Comparison of ENCODE assay signal across 11 cellular contexts in the genomic region with DNA sequence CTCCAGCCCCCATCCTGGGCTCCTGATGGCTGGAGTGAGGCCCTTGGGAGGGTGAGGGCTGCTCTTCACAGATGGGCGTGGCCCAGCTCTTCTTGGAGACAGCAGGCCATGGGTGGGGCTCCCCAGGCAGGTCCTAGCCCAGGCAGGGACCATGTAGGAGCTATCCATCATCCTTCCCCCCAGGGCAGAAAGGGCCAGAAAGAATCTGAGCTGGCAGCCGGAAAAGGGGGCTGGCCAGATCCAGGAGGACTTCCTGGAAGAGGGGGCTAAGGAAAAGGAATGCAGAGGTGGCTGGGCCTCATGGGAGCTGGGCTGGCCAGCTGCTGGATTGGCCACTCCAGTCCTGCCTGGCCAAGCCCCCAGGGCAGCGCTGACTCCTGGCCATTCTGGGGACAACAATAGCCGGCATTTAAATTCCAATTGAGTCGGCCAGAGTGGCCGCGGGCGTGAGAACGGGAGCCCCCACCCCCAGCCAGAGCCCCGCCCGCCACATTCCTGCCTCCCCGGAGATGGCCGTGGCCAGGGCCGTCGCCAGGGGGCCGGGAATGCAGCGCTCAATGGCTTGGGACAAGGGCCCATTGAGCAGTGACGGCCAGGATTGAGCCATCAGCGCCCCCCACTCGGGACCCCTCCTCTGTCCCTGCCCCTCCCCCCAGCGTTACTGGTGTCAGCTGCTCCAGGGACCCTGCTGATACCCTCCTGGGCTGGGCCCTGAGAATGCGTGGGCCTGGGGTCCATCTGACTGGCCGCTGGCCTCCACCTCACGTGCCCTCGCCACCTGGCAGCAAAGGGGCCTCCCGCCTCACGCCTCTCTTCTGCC. TPM values are rescaled to one million over a fixed set of nuclear protein-coding genes. Genes with fewer than 3 reads are reported as not detected.
A peak's percentile ranks its signal among the peaks of the same experiment; 100 is the strongest.
DNase-seq lines count a peak whose midpoint lies in the region; ATAC-seq, FAIRE-seq and TF ChIP-seq lines count a peak whose summit lies in the region.
"Had no signal": no experiment of that assay in that cellular context is flagged by ENCODE, and none has a peak within 500 bp of the region (broad histone marks: within the 10 kb centered on the region; RNA-seq: fewer than 3 reads in every experiment).

No MANE protein-coding gene starts in this region.

- POLR2A ChIA-PET in H1 (lab: Charles Lee; ENCODE audit: partially characterized antibody): interaction anchor here (0.7 to 17.2 kb wide), 13 partner anchors 9 to 285 kb away, joined by 3 to 170 read pairs (median 5); a partner anchor contains a TSS

- peak overlapping the region; percentile 26 for H3K56ac ChIP-seq in H1 (replicated peaks; ENCODE audit: insufficient read length, low read depth, low read length)

- H2BK15ac ChIP-seq in H1 (ENCODE audit: low read length): peak overlapping the region; percentile 46; the same call in 1 of the 2 replicates

- H3K14ac ChIP-seq in H1 (ENCODE audit: insufficient read length): no peak overlapping the region

- no peaks in the 10 kb centered on the region for H3K23me2 ChIP-seq in H1 (ENCODE audit: low read depth, low read length)

- no peaks in the 10 kb centered on the region for H3K36me3 ChIP-seq in H1 (ENCODE audit: control insufficient read depth in 2 of 4, insufficient read depth in 4 of 4, low read length in 3 of 4)
- H3K36me3 ChIP-seq: colonic mucosa had no signal

- peak overlapping the region; percentile 60; the same call in 1 of the 2 replicates for H3K27ac ChIP-seq in H1 (ENCODE audit: low read depth, low read length)
- H3K27ac ChIP-seq: colonic mucosa had no signal

- H2BK20ac ChIP-seq in H1 (ENCODE audit: low read length): peak overlapping the region; percentile 100

- H3K4me1 ChIP-seq in H1 (replicated peaks in 1 of 4; ENCODE audit: control insufficient read depth in 3 of 4, insufficient read depth in 4 of 4, low read length in 3 of 4): peaks cover 0 to 27% (median 22%) of the 10 kb centered on the region in 4 experiments; a peak in 6 of 7 replicates
- H3K4me1 ChIP-seq: colonic mucosa had no signal

- no peaks in the 10 kb centered on the region; the same call in 1 of the 2 replicates for H3K79me1 ChIP-seq in H1 (ENCODE audit: low read depth, low read length)

- TF ChIP-seq CTCF in NB4 (IDR thresholded peaks at IDR 0.05; ENCODE audit: low read depth, low read length) (no peak), H1 (IDR thresholded peaks at IDR 0.05; ENCODE audit: control extremely low read depth in 1 of 3, insufficient read depth in 1 of 3, low read depth in 1 of 3, low read length in 3 of 3) (peak in 1 of 3 experiments; percentile 10; a peak in 1 of 4 replicates)

- H3K27me3 ChIP-seq in H1 (replicated peaks in 1 of 4; ENCODE audit: control insufficient read depth in 3 of 4, extremely low read depth in 1 of 4, insufficient read depth in 3 of 4, low read length in 3 of 4): no peaks in the 10 kb centered on the region
- H3K27me3 ChIP-seq: colonic mucosa had no signal

- peak overlapping the region; percentile 99 for H4K91ac ChIP-seq in H1 (replicated peaks; ENCODE audit: insufficient read length, low read length)

- H3K4ac ChIP-seq in H1 (replicated peaks; ENCODE audit: insufficient read length, low read depth, low read length): peak overlapping the region; percentile 98

- WGBS in H1 (ENCODE audit: extremely low coverage in 1 of 2, insufficient coverage in 1 of 2, insufficient read length in 1 of 2, insufficient replicate concordance in 2 of 2, low coverage in 1 of 2, low lambda C conversion rate in 2 of 2, missing lambda C conversion rate in 1 of 2), 2 experiments: 25% methylated on average over 25 of the region's 27 CpGs; no CpG with 5 or more reads in 1 of the 2 experiments

- peak in 1 of 2 experiments; percentile 70; a peak in 1 of 3 replicates for TF ChIP-seq EP300 in H1 (IDR thresholded peaks at IDR 0.05; ENCODE audit: borderline replicate concordance in 1 of 2, low read depth in 2 of 2, low read length in 2 of 2)

- H3K23ac ChIP-seq in H1 (ENCODE audit: insufficient read length): no peak overlapping the region

- peak overlapping the region; percentile 99 for H2BK12ac ChIP-seq in H1 (ENCODE audit: low read depth, low read length)

- H2BK5ac ChIP-seq in H1 (ENCODE audit: low read depth, low read length): peak overlapping the region; percentile 96

- H2AFZ ChIP-seq in H1 (ENCODE audit: low read length): no peak overlapping the region

- peak overlapping the region; percentile 78 for H4K5ac ChIP-seq in H1 (ENCODE audit: insufficient read length, low read depth, low read length)

- no peak for TF ChIP-seq POLR2A in NB4 (IDR thresholded peaks at IDR 0.05; ENCODE audit: extremely low read depth, insufficient read length)
- TF ChIP-seq POLR2A in H1 (IDR thresholded peaks at IDR 0.05; ENCODE audit: control extremely low read depth in 1 of 2, low read depth in 2 of 2, low read length in 2 of 2): no peak

- H3K79me2 ChIP-seq in H1 (ENCODE audit: control insufficient read depth in 1 of 2, insufficient read depth in 2 of 2, low read length in 2 of 2): no peaks in the 10 kb centered on the region

- ATAC-seq in GM19463 (IDR thresholded peaks at IDR 0.05; ENCODE audit: unreplicated experiment) (no peak), SK-N-SH treated with all-trans-retinoic acid at 6 μM for 48 hours (no peak)

- peak overlapping the region; percentile 94; the same call in 1 of the 2 replicates for H2AK5ac ChIP-seq in H1 (ENCODE audit: low read depth, low read length)

- H3K18ac ChIP-seq in H1 (ENCODE audit: extremely low read depth, low read length): peak overlapping the region; percentile 97

- no peak; a peak in 1 of 4 replicates for TF ChIP-seq RAD21 in H1 (IDR thresholded peaks at IDR 0.05 in 1 of 2, conservative IDR thresholded peaks at IDR 0.05 in 1 of 2; ENCODE audit: low read depth in 2 of 2, low read length in 2 of 2)

- H3K4me2 ChIP-seq in H1 (ENCODE audit: insufficient read depth in 1 of 2, low read depth in 2 of 2, low read length in 2 of 2): peak overlapping the region; percentile 43 to 55; a peak in 3 of 4 replicates

- H4K8ac ChIP-seq in H1 (ENCODE audit: extremely low read depth, insufficient read depth, low read length): peak overlapping the region; percentile 84; the same call in 1 of the 2 replicates

- FAIRE-seq in H1 (lab: Jason Lieb, UNC): no peak

- CTCF ChIA-PET in H1 (lab: Charles Lee; ENCODE audit: partially characterized antibody): interaction anchor here (0.5 to 71.2 kb wide), 4 partner anchors 11 to 671 kb away, joined by 3 to 2507 read pairs (median 1256); a partner anchor contains a TSS

- H3K4me3 ChIP-seq in NB4 (ENCODE audit: low read depth, low read length) (no peak overlapping the region), H1 (ENCODE audit: extremely low read depth in 1 of 4, insufficient read depth in 2 of 4, low read depth in 3 of 4, low read length in 4 of 4) (peak overlapping the region in 1 of 4 experiments; percentile 41; a peak in 2 of 8 replicates)
- H3K4me3 ChIP-seq: colonic mucosa had no signal

- H3K9me3 ChIP-seq in H1 (ENCODE audit: insufficient read depth in 2 of 2, low read depth in 1 of 2, low read length in 1 of 2): no peaks in the 10 kb centered on the region
- H3K9me3 ChIP-seq: colonic mucosa had no signal

- peaks cover 0 to 2% of the 10 kb centered on the region in 2 experiments for H4K20me1 ChIP-seq in H1 (replicated peaks in 1 of 2; ENCODE audit: control insufficient read depth in 1 of 2, insufficient read depth in 2 of 2, low read length in 2 of 2)

- DNase-seq in COLO829 (ENCODE audit: low spot score): peak; percentile 53
- DNase-seq in NB4 (ENCODE audit: low read depth): peak; percentile 39
- peak; percentile 56 to 78 for DNase-seq in H1 (ENCODE audit: low read depth in 1 of 2, low spot score in 2 of 2)
- DNase-seq in midbrain (lab: John Stamatoyannopoulos, UW): peak; percentile 70
- no peak for DNase-seq in D341Med (ENCODE audit: low spot score)
- no peak for DNase-seq in SKM-1 treated with dmso at 0.1 percent for 144 hours (lab: John Stamatoyannopoulos, UW; ENCODE audit: unreplicated experiment)
- DNase-seq: activated CD8-positive, alpha-beta memory T cell treated with anti-CD3 and anti-CD28 coated beads for 24 hours; colonic mucosa; stimulated activated CD4-positive, alpha-beta T cell treated with anti-CD3 and anti-CD28 coated beads, Interleukin-12 subunit alpha, Interleukin-12 subunit beta, amount 100 ng/mL, for 4 hours had no signal

- peak overlapping the region; percentile 99 for H2BK120ac ChIP-seq in H1 (replicated peaks; ENCODE audit: low read depth, low read length)

- no peak overlapping the region for H3K9ac ChIP-seq in H1 (replicated peaks in 1 of 4; ENCODE audit: extremely low read depth in 1 of 4, low read depth in 3 of 4, low read length in 3 of 4)

TF ChIP-seq in SK-N-SH treated with all-trans-retinoic acid at 6 μM for 48 hours, 23 proteins besides CTCF, POLR2A, EP300 and RAD21 (continues in another document):
- TF ChIP-seq PPARA (CRISPR knock-in tag; IDR thresholded peaks at IDR 0.05; ENCODE audit: borderline replicate concordance): no peak

RNA-seq across cellular contexts. Expression of a gene that starts 15.1 kb away (rescaled TPM):
- 19.5 TPM in 2 replicates for total RNA-seq in H1 (2021; fragmentation: NEBNext Ultra II Directional; extraction: Animal tissue kit (Norgen Biotek cat#: 25700))
- 9.0 and 18.6 TPM in 2 replicates for polyA plus RNA-seq in H1 (2011; rRNA removed)
- 23.3 TPM for polyA plus RNA-seq in H1 (2011; cell fraction: cytosol; rRNA removed)
- polyA plus RNA-seq in H1 (2011; cell fraction: nucleus; rRNA removed): 124 TPM
- 17.5 to 23.1 TPM (median 20.3 TPM) in 4 replicates for polyA plus RNA-seq in H1 (2012, experiment 1 of 2)
- 15.8 TPM for polyA plus RNA-seq in H1 (2012, experiment 2 of 2)
- 8.6 TPM for polyA plus RNA-seq in H1 (2013, experiment 1 of 2)
- polyA plus RNA-seq in H1 (2013, experiment 2 of 2): 8.2 TPM
- 4.2 and 7.4 TPM in 2 replicates for polyA minus RNA-seq in H1 (2011; rRNA and poly(A)+ RNA removed)
- 22.6 TPM for polyA minus RNA-seq in H1 (2011; cell fraction: cytosol; rRNA and poly(A)+ RNA removed)
- polyA minus RNA-seq in H1 (2011; cell fraction: nucleus; rRNA and poly(A)+ RNA removed): 34.9 TPM

RNA-seq across cellular contexts. Expression of a gene that starts 56.7 kb away (rescaled TPM):
- 147 and 148 TPM in 2 replicates for total RNA-seq in H1 (2021; fragmentation: NEBNext Ultra II Directional; extraction: Animal tissue kit (Norgen Biotek cat#: 25700))
- 73.8 and 113 TPM in 2 replicates for polyA plus RNA-seq in H1 (2011; rRNA removed)
- polyA plus RNA-seq in H1 (2011; cell fraction: cytosol; rRNA removed): 93.2 TPM
- polyA plus RNA-seq in H1 (2011; cell fraction: nucleus; rRNA removed): 159 TPM
- polyA plus RNA-seq in H1 (2012, experiment 1 of 2): 127 to 150 TPM (median 147 TPM) in 4 replicates
- 102 TPM for polyA plus RNA-seq in H1 (2012, experiment 2 of 2)
- 103 TPM for polyA plus RNA-seq in H1 (2013, experiment 1 of 2)
- polyA plus RNA-seq in H1 (2013, experiment 2 of 2): 92.2 TPM
- 22.0 and 36.9 TPM in 2 replicates for polyA minus RNA-seq in H1 (2011; rRNA and poly(A)+ RNA removed)
- 57.8 TPM for polyA minus RNA-seq in H1 (2011; cell fraction: cytosol; rRNA and poly(A)+ RNA removed)
- polyA minus RNA-seq in H1 (2011; cell fraction: nucleus; rRNA and poly(A)+ RNA removed): 46.0 TPM

RNA-seq across cellular contexts. Expression of a gene that starts 56.9 kb away (rescaled TPM):
- 28.5 and 31.5 TPM in 2 replicates for total RNA-seq in H1 (2021; fragmentation: NEBNext Ultra II Directional; extraction: Animal tissue kit (Norgen Biotek cat#: 25700))
- polyA plus RNA-seq in H1 (2011; rRNA removed): 58.7 and 89.1 TPM in 2 replicates
- polyA plus RNA-seq in H1 (2011; cell fraction: cytosol; rRNA removed): 56.3 TPM
- 148 TPM for polyA plus RNA-seq in H1 (2011; cell fraction: nucleus; rRNA removed)
- polyA plus RNA-seq in H1 (2012, experiment 1 of 2): 20.4 to 36.0 TPM (median 32.1 TPM) in 4 replicates
- polyA plus RNA-seq in H1 (2012, experiment 2 of 2): 25.8 TPM
- polyA plus RNA-seq in H1 (2013, experiment 1 of 2): 24.7 TPM
- 26.9 TPM for polyA plus RNA-seq in H1 (2013, experiment 2 of 2)
- polyA minus RNA-seq in H1 (2011; rRNA and poly(A)+ RNA removed): 16.4 and 19.6 TPM in 2 replicates
- polyA minus RNA-seq in H1 (2011; cell fraction: cytosol; rRNA and poly(A)+ RNA removed): 25.7 TPM
- polyA minus RNA-seq in H1 (2011; cell fraction: nucleus; rRNA and poly(A)+ RNA removed): 30.7 TPM

Comparison
In these comparisons a context has a peak if more than half of its experiments do, and no peak if none do; other contexts are left out.
1. DNase-seq: peak in COLO829 (single experiment), NB4 (single experiment), H1 (2 of 2) and midbrain (single experiment); none in D341Med (single experiment) and SKM-1 treated with dmso at 0.1 percent for 144 hours (single experiment).